In genomic region chr13:49629196-49629938, GRCh38 we compare ENCODE assay signal across 13 cellular contexts. TPM values are rescaled to one million over a fixed set of nuclear protein-coding genes. Genes with fewer than 3 reads are reported as not detected.
DNase-seq lines count a peak whose midpoint lies in the region; ATAC-seq and TF ChIP-seq lines count a peak whose summit lies in the region.
"Had no signal": no experiment of that assay in that cellular context is flagged by ENCODE, and none has a peak within 500 bp of the region (broad histone marks: within the 10 kb centered on the region; RNA-seq: fewer than 3 reads in every experiment).

No MANE protein-coding gene starts in this region.

- H3K36me3 ChIP-seq in OCI-LY3 (replicated peaks; ENCODE audit: low read depth, low read length) (peaks cover 9% of the 10 kb centered on the region), upper lobe of left lung (no peaks in the 10 kb centered on the region)

- H3K27me3 Mint-ChIP-seq in natural killer cell (ENCODE audit: low read depth in 2 of 2) (no peaks in the 10 kb centered on the region), endothelial cell (ENCODE audit: unreplicated experiment) (peaks cover 3% of the 10 kb centered on the region)
- no peaks in the 10 kb centered on the region for H3K27me3 Mint-ChIP-seq in natural killer cell treated with Interleukin-12 subunit alpha and Interleukin-12 subunit beta and Interleukin-15 and Interleukin-18, amount 100 ng/mL, for 72 hours

- TF ChIP-seq CTCF in natural killer cell (IDR thresholded peaks at IDR 0.05): no peak
- no peak for TF ChIP-seq CTCF in OCI-LY3 (IDR thresholded peaks at IDR 0.05; ENCODE audit: low read depth, low read length)
- no peak for TF ChIP-seq CTCF in endothelial cell (IDR thresholded peaks at IDR 0.05; ENCODE audit: unreplicated experiment)
- TF ChIP-seq CTCF in upper lobe of left lung (IDR thresholded peaks at IDR 0.05): no peak

- no peak for ATAC-seq in natural killer cell
- ATAC-seq in natural killer cell treated with Interleukin-12 subunit alpha and Interleukin-12 subunit beta and Interleukin-15 and Interleukin-18, amount 100 ng/mL, for 72 hours: no peak
- no peak for ATAC-seq in upper lobe of left lung (ENCODE audit: low FRiP score in 2 of 2)
- no peak for ATAC-seq in HG02798 (IDR thresholded peaks at IDR 0.05; ENCODE audit: poor library complexity, unreplicated experiment)
- ATAC-seq in HG02938 (IDR thresholded peaks at IDR 0.05; ENCODE audit: unreplicated experiment): no peak

- DNase-seq in natural killer cell (no peak), endothelial cell (ENCODE audit: low spot score) (no peak), upper lobe of left lung (no peak), CD1c-positive myeloid dendritic cell (ENCODE audit: extremely low spot score) (no peak)
- no peak for DNase-seq in natural killer cell treated with Interleukin-12 subunit alpha and Interleukin-12 subunit beta and Interleukin-15 and Interleukin-18, amount 100 ng/mL, for 72 hours (ENCODE audit: low spot score)
- DNase-seq: aorta; effector memory CD4-positive, alpha-beta T cell; foreskin melanocyte; NCI-H1436 treated with DMSO at 0.1 percent for 48 hours; NCI-H510A had no signal

- H3K27ac ChIP-seq in OCI-LY3 (ENCODE audit: low read length): no peak overlapping the region
- peak overlapping the region; percentile 9 to 85 (median 45) for H3K27ac ChIP-seq in upper lobe of left lung

- H3K36me3 Mint-ChIP-seq in natural killer cell (no peaks in the 10 kb centered on the region), endothelial cell (ENCODE audit: low read depth, unreplicated experiment) (no peaks in the 10 kb centered on the region)
- H3K36me3 Mint-ChIP-seq in natural killer cell treated with Interleukin-12 subunit alpha and Interleukin-12 subunit beta and Interleukin-15 and Interleukin-18, amount 100 ng/mL, for 72 hours: no peaks in the 10 kb centered on the region

- no peak for TF ChIP-seq EP300 in upper lobe of left lung (IDR thresholded peaks at IDR 0.05)

- H3K9me3 Mint-ChIP-seq in natural killer cell (no peaks in the 10 kb centered on the region), endothelial cell (ENCODE audit: unreplicated experiment) (no peaks in the 10 kb centered on the region)
- no peaks in the 10 kb centered on the region for H3K9me3 Mint-ChIP-seq in natural killer cell treated with Interleukin-12 subunit alpha and Interleukin-12 subunit beta and Interleukin-15 and Interleukin-18, amount 100 ng/mL, for 72 hours

- H3K4me3 Mint-ChIP-seq in natural killer cell (peak overlapping the region; percentile 35), endothelial cell (ENCODE audit: unreplicated experiment) (peak overlapping the region; percentile 19)
- H3K4me3 Mint-ChIP-seq in natural killer cell treated with Interleukin-12 subunit alpha and Interleukin-12 subunit beta and Interleukin-15 and Interleukin-18, amount 100 ng/mL, for 72 hours: no peak overlapping the region

- H3K9me3 ChIP-seq in OCI-LY3 (ENCODE audit: insufficient read depth, low read length) (no peaks in the 10 kb centered on the region), upper lobe of left lung (no peaks in the 10 kb centered on the region)

- intact Hi-C loops in natural killer cell (cut with micrococcal nuclease): no loop called here

- TF ChIP-seq POLR2A in upper lobe of left lung (IDR thresholded peaks at IDR 0.05): no peak

- H3K4me2 ChIP-seq in OCI-LY3 (ENCODE audit: low read length): peak overlapping the region; percentile 62

- H2AFZ ChIP-seq in OCI-LY3 (ENCODE audit: low read depth, low read length): no peak overlapping the region

- H3K4me1 Mint-ChIP-seq in natural killer cell: peaks cover 10 to 14% of the 10 kb centered on the region in 2 donors
- peaks cover 0 to 8% of the 10 kb centered on the region in 2 donors for H3K4me1 Mint-ChIP-seq in natural killer cell treated with Interleukin-12 subunit alpha and Interleukin-12 subunit beta and Interleukin-15 and Interleukin-18, amount 100 ng/mL, for 72 hours (ENCODE audit: low read depth in 2 of 2)
- peaks cover 31% of the 10 kb centered on the region for H3K4me1 Mint-ChIP-seq in endothelial cell (ENCODE audit: unreplicated experiment)

- no peak overlapping the region for H3K9ac ChIP-seq in OCI-LY3 (ENCODE audit: low read length)

- peaks cover 11% of the 10 kb centered on the region for H3K79me2 ChIP-seq in OCI-LY3 (ENCODE audit: low read length)

- peaks cover 15% of the 10 kb centered on the region for H3K4me1 ChIP-seq in OCI-LY3 (ENCODE audit: low read length)
- peaks cover 6 to 41% (median 29%) of the 10 kb centered on the region in 4 donors for H3K4me1 ChIP-seq in upper lobe of left lung

- H3K27ac Mint-ChIP-seq in natural killer cell: peak overlapping the region in 1 of 2 donors; percentile 82
- H3K27ac Mint-ChIP-seq in natural killer cell treated with Interleukin-12 subunit alpha and Interleukin-12 subunit beta and Interleukin-15 and Interleukin-18, amount 100 ng/mL, for 72 hours: no peak overlapping the region
- no peak overlapping the region for H3K27ac Mint-ChIP-seq in endothelial cell (ENCODE audit: unreplicated experiment)

- whole genome bisulfite sequencing in upper lobe of left lung, 2 donors: 68% methylated on average over 8 of the region's 8 CpGs

- H3K4me3 ChIP-seq in OCI-LY3 (ENCODE audit: low read length) (peak overlapping the region; percentile 77), upper lobe of left lung (peak overlapping the region in 3 of 4 donors; percentile 20 to 45 (median 35))

- no peaks in the 10 kb centered on the region for H3K27me3 ChIP-seq in OCI-LY3 (ENCODE audit: low read depth, low read length)
- H3K27me3 ChIP-seq in upper lobe of left lung: no peaks in the 10 kb centered on the region

- no peaks in the 10 kb centered on the region for H4K20me1 ChIP-seq in OCI-LY3 (ENCODE audit: insufficient read depth, low read length)

RNA-seq across cellular contexts. Expression of gene ARL11, which starts 1.1 kb away (rescaled TPM):
- total RNA-seq in natural killer cell (1 to 10 TPM in 1 of 3 donors, under 1 TPM in 2; 0.48 to 1.5 (median 0.61) TPM), endothelial cell (ENCODE audit: unreplicated experiment) (1.4 TPM), upper lobe of left lung (1 to 10 TPM; 1.4 to 8.4 (median 4.9) TPM)
- under 1 TPM; 0.48 to 0.50 TPM for total RNA-seq in natural killer cell treated with Interleukin-12 subunit alpha and Interleukin-12 subunit beta and Interleukin-15 and Interleukin-18, amount 100 ng/mL, for 72 hours

RNA-seq across cellular contexts. Expression of gene RCBTB1, which starts 44.0 kb away (rescaled TPM):
- total RNA-seq in natural killer cell: 10 to 100 TPM; 19.7 to 28.5 (median 28.4) TPM
- 10 to 100 TPM; 13.0 to 21.3 TPM for total RNA-seq in natural killer cell treated with Interleukin-12 subunit alpha and Interleukin-12 subunit beta and Interleukin-15 and Interleukin-18, amount 100 ng/mL, for 72 hours
- 41.2 TPM for total RNA-seq in endothelial cell (ENCODE audit: unreplicated experiment)
- 10 to 100 TPM; 12.6 to 23.5 (median 18.0) TPM for total RNA-seq in upper lobe of left lung
